19 cellular contexts compared by ENCODE assay signal in the genomic region with DNA sequence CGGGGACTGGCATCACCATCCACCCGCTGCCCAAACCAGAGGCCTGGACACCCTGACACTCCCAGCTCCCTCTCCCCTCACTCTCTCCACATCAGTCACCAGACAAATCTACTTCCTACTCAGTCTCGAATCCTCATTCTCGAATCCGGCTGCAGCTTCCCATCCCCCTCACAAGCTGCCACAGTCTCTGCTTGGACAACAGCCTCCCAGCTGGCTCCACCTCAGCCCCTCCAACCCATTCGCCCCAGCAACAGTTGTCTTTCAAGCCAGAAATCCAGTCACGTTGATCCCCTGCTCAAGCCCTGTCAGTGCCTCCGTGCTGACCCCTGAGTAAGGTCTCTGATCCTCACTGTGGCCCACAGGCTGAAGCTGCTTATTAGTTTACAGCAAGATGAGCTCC. TPM values are rescaled to one million over a fixed set of nuclear protein-coding genes. Genes with fewer than 3 reads are reported as not detected.
A peak's percentile ranks its signal among the peaks of the same experiment; 100 is the strongest.
DNase-seq lines count a peak whose midpoint lies in the region; ATAC-seq and TF ChIP-seq lines count a peak whose summit lies in the region.
"Had no signal": no experiment of that assay in that cellular context is flagged by ENCODE, and none has a peak within 500 bp of the region (broad histone marks: within the 10 kb centered on the region; RNA-seq: fewer than 3 reads in every experiment).

No MANE protein-coding gene starts in this region.

- TF ChIP-seq CTCF in RWPE1 (conservative IDR thresholded peaks at IDR 0.05; ENCODE audit: low read depth): no peak

- no peak overlapping the region for H3K4me3 Mint-ChIP-seq in activated naive CD8-positive, alpha-beta T cell treated with anti-CD3 and anti-CD28 coated beads, Interleukin-2, amount 10 ng/mL, durations not matched to agents 7 days and 5 days
- no peak overlapping the region for H3K4me3 Mint-ChIP-seq in activated naive CD8-positive, alpha-beta T cell treated with anti-CD3 and anti-CD28 coated beads for 36 hours
- no peak overlapping the region for H3K4me3 Mint-ChIP-seq in stimulated activated memory B cell treated with anti-CD40 and anti-IgM and Interleukin-4, amounts not matched to agents 10 μg/mL and 1 μg/mL and 100 μg/mL, for 72 hours
- H3K4me3 Mint-ChIP-seq: activated CD8-positive, alpha-beta T cell treated with anti-CD3 and anti-CD28 coated beads for 36 hours; activated naive CD8-positive, alpha-beta T cell treated with anti-CD3 and anti-CD28 coated beads, Interleukin-2, amount 50 U/mL, for 24 hours; activated T-cell treated with anti-CD3 and anti-CD28 coated beads, Interleukin-2, amount 50 U/mL, for 72 hours; naive thymus-derived CD4-positive, alpha-beta T cell had no signal

- CTCF ChIA-PET in RWPE1 (lab: Yijun Ruan, JAX): no interaction called here

- POLR2A ChIA-PET in activated naive CD8-positive, alpha-beta T cell treated with anti-CD3 and anti-CD28 coated beads, Interleukin-2, amount 10 ng/mL, durations not matched to agents 7 days and 5 days (lab: Charles Lee): interaction anchor here (0.9 kb wide), 1 partner anchor 34 kb away, joined by 3 read pairs; no protein-coding TSS in a partner anchor
- POLR2A ChIA-PET in RWPE1 (lab: Yijun Ruan, JAX; ENCODE audit: low non-redundant PET): no interaction called here

- peaks cover 10% of the 10 kb centered on the region for H3K36me3 Mint-ChIP-seq in activated naive CD8-positive, alpha-beta T cell treated with anti-CD3 and anti-CD28 coated beads, Interleukin-2, amount 10 ng/mL, durations not matched to agents 7 days and 5 days
- H3K36me3 Mint-ChIP-seq in activated naive CD8-positive, alpha-beta T cell treated with anti-CD3 and anti-CD28 coated beads for 36 hours: peaks cover 8% of the 10 kb centered on the region
- H3K36me3 Mint-ChIP-seq in stimulated activated memory B cell treated with anti-CD40 and anti-IgM and Interleukin-4, amounts not matched to agents 10 μg/mL and 1 μg/mL and 100 μg/mL, for 72 hours: peaks cover 71% of the 10 kb centered on the region

- no peaks in the 10 kb centered on the region for H3K9me3 Mint-ChIP-seq in activated naive CD8-positive, alpha-beta T cell treated with anti-CD3 and anti-CD28 coated beads, Interleukin-2, amount 10 ng/mL, durations not matched to agents 7 days and 5 days
- no peaks in the 10 kb centered on the region for H3K9me3 Mint-ChIP-seq in activated naive CD8-positive, alpha-beta T cell treated with anti-CD3 and anti-CD28 coated beads for 36 hours
- H3K9me3 Mint-ChIP-seq in stimulated activated memory B cell treated with anti-CD40 and anti-IgM and Interleukin-4, amounts not matched to agents 10 μg/mL and 1 μg/mL and 100 μg/mL, for 72 hours: no peaks in the 10 kb centered on the region
- H3K9me3 Mint-ChIP-seq: activated CD8-positive, alpha-beta T cell treated with anti-CD3 and anti-CD28 coated beads for 36 hours; activated naive CD8-positive, alpha-beta T cell treated with anti-CD3 and anti-CD28 coated beads, Interleukin-2, amount 50 U/mL, for 24 hours; activated T-cell treated with anti-CD3 and anti-CD28 coated beads, Interleukin-2, amount 50 U/mL, for 72 hours; naive thymus-derived CD4-positive, alpha-beta T cell had no signal

- no peaks in the 10 kb centered on the region for H3K27me3 Mint-ChIP-seq in activated naive CD8-positive, alpha-beta T cell treated with anti-CD3 and anti-CD28 coated beads, Interleukin-2, amount 10 ng/mL, durations not matched to agents 7 days and 5 days
- no peaks in the 10 kb centered on the region for H3K27me3 Mint-ChIP-seq in activated naive CD8-positive, alpha-beta T cell treated with anti-CD3 and anti-CD28 coated beads for 36 hours
- no peaks in the 10 kb centered on the region for H3K27me3 Mint-ChIP-seq in stimulated activated memory B cell treated with anti-CD40 and anti-IgM and Interleukin-4, amounts not matched to agents 10 μg/mL and 1 μg/mL and 100 μg/mL, for 72 hours
- H3K27me3 Mint-ChIP-seq: activated CD8-positive, alpha-beta T cell treated with anti-CD3 and anti-CD28 coated beads for 36 hours; activated naive CD8-positive, alpha-beta T cell treated with anti-CD3 and anti-CD28 coated beads, Interleukin-2, amount 50 U/mL, for 24 hours; naive thymus-derived CD4-positive, alpha-beta T cell had no signal

- H3K4me1 Mint-ChIP-seq in activated naive CD8-positive, alpha-beta T cell treated with anti-CD3 and anti-CD28 coated beads, Interleukin-2, amount 10 ng/mL, durations not matched to agents 7 days and 5 days: no peaks in the 10 kb centered on the region
- H3K4me1 Mint-ChIP-seq in activated naive CD8-positive, alpha-beta T cell treated with anti-CD3 and anti-CD28 coated beads for 36 hours: peaks cover 4% of the 10 kb centered on the region
- H3K4me1 Mint-ChIP-seq in stimulated activated memory B cell treated with anti-CD40 and anti-IgM and Interleukin-4, amounts not matched to agents 10 μg/mL and 1 μg/mL and 100 μg/mL, for 72 hours: no peaks in the 10 kb centered on the region

- DNase-seq in activated naive CD8-positive, alpha-beta T cell treated with anti-CD3 and anti-CD28 coated beads, Interleukin-2, amount 10 ng/mL, durations not matched to agents 7 days and 5 days: no peak
- DNase-seq in activated naive CD8-positive, alpha-beta T cell treated with anti-CD3 and anti-CD28 coated beads for 36 hours: no peak
- DNase-seq in RWPE1 (ENCODE audit: low spot score) (no peak), hippocampal formation (lab: John Stamatoyannopoulos, UW) (peak; percentile 17 to 26)
- DNase-seq in activated CD4-positive, alpha-beta T cell treated with anti-CD3 and anti-CD28 coated beads for 1 hour: no peak
- DNase-seq: activated CD8-positive, alpha-beta T cell treated with anti-CD3 and anti-CD28 coated beads for 36 hours; activated naive CD8-positive, alpha-beta T cell treated with anti-CD3 and anti-CD28 coated beads, Interleukin-2, amount 50 U/mL, for 24 hours; activated T-cell treated with anti-CD3 and anti-CD28 coated beads, Interleukin-2, amount 50 U/mL, for 72 hours; GM23248; naive thymus-derived CD4-positive, alpha-beta T cell; NCI-H187 treated with DMSO at 0.1 percent for 48 hours; NCI-H510A; stimulated activated CD8-positive, alpha-beta memory T cell treated with anti-CD3 and anti-CD28 coated beads, Interleukin-4, amount 100 ng/mL, for 48 hours had no signal

- ATAC-seq in activated naive CD8-positive, alpha-beta T cell treated with anti-CD3 and anti-CD28 coated beads, Interleukin-2, amount 10 ng/mL, durations not matched to agents 7 days and 5 days (ENCODE audit: low read depth): no peak
- ATAC-seq in stimulated activated memory B cell treated with anti-CD40 and anti-IgM and Interleukin-4, amounts not matched to agents 10 μg/mL and 1 μg/mL and 100 μg/mL, for 72 hours: no peak
- no peak for ATAC-seq in GM18858 (IDR thresholded peaks at IDR 0.05; ENCODE audit: unreplicated experiment)
- ATAC-seq in GM21447 (IDR thresholded peaks at IDR 0.05; ENCODE audit: unreplicated experiment): no peak
- ATAC-seq: activated CD8-positive, alpha-beta T cell treated with anti-CD3 and anti-CD28 coated beads for 36 hours; activated naive CD8-positive, alpha-beta T cell treated with anti-CD3 and anti-CD28 coated beads, Interleukin-2, amount 50 U/mL, for 24 hours; activated T-cell treated with anti-CD3 and anti-CD28 coated beads, Interleukin-2, amount 50 U/mL, for 72 hours; esophagus mucosa; naive thymus-derived CD4-positive, alpha-beta T cell had no signal

- peak overlapping the region; percentile 62 for H3K27ac Mint-ChIP-seq in activated naive CD8-positive, alpha-beta T cell treated with anti-CD3 and anti-CD28 coated beads, Interleukin-2, amount 10 ng/mL, durations not matched to agents 7 days and 5 days
- no peak overlapping the region for H3K27ac Mint-ChIP-seq in activated naive CD8-positive, alpha-beta T cell treated with anti-CD3 and anti-CD28 coated beads for 36 hours
- H3K27ac Mint-ChIP-seq in stimulated activated memory B cell treated with anti-CD40 and anti-IgM and Interleukin-4, amounts not matched to agents 10 μg/mL and 1 μg/mL and 100 μg/mL, for 72 hours: peak overlapping the region; percentile 63
- H3K27ac Mint-ChIP-seq: activated CD8-positive, alpha-beta T cell treated with anti-CD3 and anti-CD28 coated beads for 36 hours; activated T-cell treated with anti-CD3 and anti-CD28 coated beads, Interleukin-2, amount 50 U/mL, for 72 hours had no signal

- H3K27ac ChIP-seq in RWPE1: peak overlapping the region; percentile 16; the same call in 1 of the 2 replicates
- H3K27ac ChIP-seq: BLaER1 treated with 17β-estradiol and CSF1 and Interleukin-3, amounts not matched to agents 10 nM and 100 nM; GM23248; thoracic aorta had no signal

RNA-seq across cellular contexts. Expression of gene MTSS2, which starts 44.2 kb away (rescaled TPM):
- 1 to 10 TPM; 4.6 to 4.8 TPM for total RNA-seq in activated naive CD8-positive, alpha-beta T cell treated with anti-CD3 and anti-CD28 coated beads, Interleukin-2, amount 10 ng/mL, durations not matched to agents 7 days and 5 days
- total RNA-seq in activated naive CD8-positive, alpha-beta T cell treated with anti-CD3 and anti-CD28 coated beads for 36 hours: 1 to 10 TPM; 6.9 to 9.2 TPM

Comparison
In these comparisons a context has a peak if more than half of its experiments do, and no peak if none do; other contexts are left out.
1. DNase-seq: peak in hippocampal formation (2 of 2); none in activated naive CD8-positive, alpha-beta T cell treated with anti-CD3 and anti-CD28 coated beads, Interleukin-2, amount 10 ng/mL, durations not matched to agents 7 days and 5 days (single experiment), activated naive CD8-positive, alpha-beta T cell treated with anti-CD3 and anti-CD28 coated beads for 36 hours (single experiment), RWPE1 (single experiment) and activated CD4-positive, alpha-beta T cell treated with anti-CD3 and anti-CD28 coated beads for 1 hour (single experiment).